Comparison of ENCODE assay signal across 8 cellular contexts in genomic region chr7:114924066-114924712, GRCh38. TPM values are rescaled to one million over a fixed set of nuclear protein-coding genes. Genes with fewer than 3 reads are reported as not detected.
DNase-seq lines count a peak whose midpoint lies in the region; ATAC-seq and TF ChIP-seq lines count a peak whose summit lies in the region.

No MANE protein-coding gene starts in this region.

- peak overlapping the region; percentile 71 for H3K4me3 ChIP-seq in right cardiac atrium (ENCODE audit: low read length)
- H3K4me3 ChIP-seq in SJCRH30: peak overlapping the region; percentile 88
- peak overlapping the region; percentile 70; the same call in 1 of the 2 replicates for H3K4me3 ChIP-seq in iPS-20b (ENCODE audit: low read length)
- peak overlapping the region in 11 of 59 donors; percentile 60 to 78 (median 72) for H3K4me3 ChIP-seq in dorsolateral prefrontal cortex

- 63% methylated on average over 4 of the region's 4 CpGs for WGBS in right cardiac atrium

- ATAC-seq in right cardiac atrium (no peak), Right ventricle myocardium superior (ENCODE audit: poor library complexity) (no peak), HG03280 (IDR thresholded peaks at IDR 0.05; ENCODE audit: unreplicated experiment) (no peak)

- DNase-seq in right cardiac atrium (no peak), Right ventricle myocardium superior (no peak), SJCRH30 (no peak), dorsolateral prefrontal cortex (no peak), kidney tubule cell (ENCODE audit: low spot score) (no peak)
- no peak for DNase-seq in central memory CD4-positive, alpha-beta T cell

- peaks cover 23% of the 10 kb centered on the region for H3K36me3 ChIP-seq in SJCRH30
- no peaks in the 10 kb centered on the region for H3K36me3 ChIP-seq in iPS-20b (ENCODE audit: insufficient read depth, low read depth, low read length)

- H3K4me1 ChIP-seq in right cardiac atrium (ENCODE audit: control insufficient read depth, insufficient read depth, low read length) (peaks cover 2% of the 10 kb centered on the region), SJCRH30 (peaks cover 4% of the 10 kb centered on the region), iPS-20b (ENCODE audit: insufficient read depth, low read length) (peaks cover 13% of the 10 kb centered on the region; the same call in 1 of the 2 replicates)

- no peaks in the 10 kb centered on the region for H3K9me3 ChIP-seq in right cardiac atrium (ENCODE audit: control insufficient read depth, low read length)
- no peaks in the 10 kb centered on the region for H3K9me3 ChIP-seq in SJCRH30 (replicated peaks)
- no peaks in the 10 kb centered on the region for H3K9me3 ChIP-seq in iPS-20b (ENCODE audit: insufficient read depth, low read depth, low read length)

- H3K27ac ChIP-seq in right cardiac atrium (ENCODE audit: low read length) (no peak overlapping the region), SJCRH30 (peak overlapping the region; percentile 92), iPS-20b (ENCODE audit: low read length) (no peak overlapping the region), dorsolateral prefrontal cortex (peak overlapping the region in 1 of 59 donors; percentile 24)

- H3K9ac ChIP-seq in iPS-20b (ENCODE audit: low read depth, low read length): no peak overlapping the region

- no peak for TF ChIP-seq CTCF in dorsolateral prefrontal cortex (IDR thresholded peaks at IDR 0.05 in 54 of 56, conservative IDR thresholded peaks at IDR 0.05 in 2 of 56; ENCODE audit: low read depth in 1 of 56, partially characterized antibody in 56 of 56)

- intact Hi-C loops in right cardiac atrium (cut with DNase I): loop anchor here in 1 of 4 donors (10.0 kb wide), 2 partner anchors 61 to 161 kb away; no protein-coding TSS in a partner anchor
- intact Hi-C loops in Right ventricle myocardium superior (cut with DNase I): no loop called here
- intact Hi-C loops in dorsolateral prefrontal cortex (cut with DNase I): no loop called here

- no peaks in the 10 kb centered on the region for H3K27me3 ChIP-seq in right cardiac atrium (ENCODE audit: control insufficient read depth, insufficient read depth)
- no peaks in the 10 kb centered on the region for H3K27me3 ChIP-seq in SJCRH30
- peaks cover 24% of the 10 kb centered on the region for H3K27me3 ChIP-seq in iPS-20b (ENCODE audit: insufficient read depth, low read length)
- H3K27me3 ChIP-seq in dorsolateral prefrontal cortex: peaks cover 0 to 32% (median 3%) of the 10 kb centered on the region in 45 donors

RNA-seq across cellular contexts. Expression of gene MDFIC, which starts 2.3 kb away (rescaled TPM):
- 10 to 100 TPM; 18.6 to 23.8 (median 22.2) TPM for total RNA-seq in right cardiac atrium
- polyA plus RNA-seq in right cardiac atrium: 9.2 TPM
- total RNA-seq in Right ventricle myocardium superior: 12.9 TPM
- total RNA-seq in SJCRH30 (2014; rRNA removed; shearing (Covaris generic)): 64.9 and 72.3 TPM in 2 replicates
- total RNA-seq in dorsolateral prefrontal cortex: 10 to 100 TPM in 13 of 120 experiments, 1 to 10 TPM in 107; 2.5 to 15.1 (median 7.2) TPM
